Comparison of ENCODE assay signal across 16 cellular contexts in genomic region chr6:139732451-139732850, GRCh38.
DNase-seq lines count a peak whose midpoint lies in the region; ATAC-seq and TF ChIP-seq lines count a peak whose summit lies in the region.
"Had no signal": no experiment of that assay in that cellular context is flagged by ENCODE, and none has a peak within 500 bp of the region (broad histone marks: within the 10 kb centered on the region; RNA-seq: fewer than 3 reads in every experiment).

No MANE protein-coding gene starts in this region.

- no peak overlapping the region for H3K27ac ChIP-seq in sigmoid colon
- H3K27ac ChIP-seq: lower lobe of right lung, spleen had no signal

- H3K9me3 ChIP-seq in sigmoid colon = no peaks in the 10 kb centered on the region
- H3K9me3 ChIP-seq: lower lobe of right lung, spleen had no signal

- no peak for ATAC-seq in natural killer cell treated with Interleukin-12 subunit alpha and Interleukin-12 subunit beta and Interleukin-15 and Interleukin-18, amount 100 ng/mL, for 72 hours
- ATAC-seq: effector memory CD8-positive, alpha-beta T cell; lower lobe of right lung had no signal

- H3K4me3 ChIP-seq in sigmoid colon = no peak overlapping the region
- H3K4me3 ChIP-seq: lower lobe of right lung, spleen had no signal

- DNase-seq in HCEC 1CT = peak; percentile 77
- peak; percentile 30 for DNase-seq in SK-MEL-5 (ENCODE audit: low read depth, low spot score)
- DNase-seq in fibroblast of peridontal ligament (ENCODE audit: extremely low read depth) = peak; percentile 34
- peak; percentile 73 for DNase-seq in sigmoid colon
- DNase-seq in NAMALWA (ENCODE audit: low spot score) = no peak
- DNase-seq in natural killer cell treated with Interleukin-12 subunit alpha and Interleukin-12 subunit beta and Interleukin-15 and Interleukin-18, amount 100 ng/mL, for 72 hours (ENCODE audit: low spot score) = no peak
- no peak for DNase-seq in NOMO-1 treated with dmso at 0.1 percent for 144 hours (lab: John Stamatoyannopoulos, UW; ENCODE audit: unreplicated experiment)
- no peak for DNase-seq in mesenteric fat pad (ENCODE audit: low spot score)
- DNase-seq: activated CD4-positive, alpha-beta T cell treated with anti-CD3 and anti-CD28 coated beads, Interleukin-2, amount 50 U/mL, for 1 hour; activated naive CD4-positive, alpha-beta T cell treated with anti-CD3 and anti-CD28 coated beads, Interleukin-2, amount 50 U/mL, for 16 hours; COR-L47; effector memory CD8-positive, alpha-beta T cell; lower lobe of right lung; NCI-H2171; SHP77 treated with DMSO at 0.1 percent for 48 hours; spleen had no signal

- no peaks in the 10 kb centered on the region for H3K36me3 ChIP-seq in sigmoid colon
- H3K36me3 ChIP-seq: lower lobe of right lung, spleen had no signal

- intact Hi-C loops in sigmoid colon (cut with DNase I) = no loop called here

- H3K9me3 Mint-ChIP-seq in natural killer cell treated with Interleukin-12 subunit alpha and Interleukin-12 subunit beta and Interleukin-15 and Interleukin-18, amount 100 ng/mL, for 72 hours = no peaks in the 10 kb centered on the region
- H3K9me3 Mint-ChIP-seq: effector memory CD8-positive, alpha-beta T cell had no signal

- TF ChIP-seq EP300 in sigmoid colon (IDR thresholded peaks at IDR 0.05) = no peak

- peaks cover 8 to 15% of the 10 kb centered on the region in 2 donors for H3K27me3 Mint-ChIP-seq in natural killer cell treated with Interleukin-12 subunit alpha and Interleukin-12 subunit beta and Interleukin-15 and Interleukin-18, amount 100 ng/mL, for 72 hours

- no peak overlapping the region for H3K27ac Mint-ChIP-seq in natural killer cell treated with Interleukin-12 subunit alpha and Interleukin-12 subunit beta and Interleukin-15 and Interleukin-18, amount 100 ng/mL, for 72 hours
- H3K27ac Mint-ChIP-seq: effector memory CD8-positive, alpha-beta T cell had no signal

- H3K4me1 ChIP-seq in sigmoid colon = peaks cover 0 to 32% (median 19%) of the 10 kb centered on the region in 4 donors
- H3K4me1 ChIP-seq: lower lobe of right lung, spleen had no signal

- H3K4me1 Mint-ChIP-seq in natural killer cell treated with Interleukin-12 subunit alpha and Interleukin-12 subunit beta and Interleukin-15 and Interleukin-18, amount 100 ng/mL, for 72 hours (ENCODE audit: low read depth in 2 of 2) = no peaks in the 10 kb centered on the region

- TF ChIP-seq CTCF in sigmoid colon (IDR thresholded peaks at IDR 0.05) = no peak

- in situ Hi-C loops in SK-MEL-5 (cut with HindIII; ENCODE audit: low pct_unique_long_range_greater_than_20kb, low sequenced_read_pairs) = no loop called here

- no peaks in the 10 kb centered on the region for H3K27me3 ChIP-seq in sigmoid colon
- H3K27me3 ChIP-seq: spleen had no signal

- 18 to 61% methylated on average over 3 of the region's 3 CpGs for WGBS in sigmoid colon, 2 donors

- no peaks in the 10 kb centered on the region for H3K36me3 Mint-ChIP-seq in natural killer cell treated with Interleukin-12 subunit alpha and Interleukin-12 subunit beta and Interleukin-15 and Interleukin-18, amount 100 ng/mL, for 72 hours

- H3K4me3 Mint-ChIP-seq in natural killer cell treated with Interleukin-12 subunit alpha and Interleukin-12 subunit beta and Interleukin-15 and Interleukin-18, amount 100 ng/mL, for 72 hours = no peak overlapping the region
- H3K4me3 Mint-ChIP-seq: effector memory CD8-positive, alpha-beta T cell had no signal

- no peak for TF ChIP-seq POLR2A in sigmoid colon (IDR thresholded peaks at IDR 0.05)

Comparison
In these comparisons a context has a peak if more than half of its experiments do, and no peak if none do; other contexts are left out.
1. DNase-seq: peak in HCEC 1CT (single experiment), SK-MEL-5 (single experiment), fibroblast of peridontal ligament (single experiment) and sigmoid colon (single experiment); none in NAMALWA (single experiment), natural killer cell treated with Interleukin-12 subunit alpha and Interleukin-12 subunit beta and Interleukin-15 and Interleukin-18, amount 100 ng/mL, for 72 hours (single experiment), NOMO-1 treated with dmso at 0.1 percent for 144 hours (single experiment) and mesenteric fat pad (single experiment).